ENCODE assay signal across 22 cellular contexts in genomic region chr20:46484954-46485353, GRCh38. TPM values are rescaled to one million over a fixed set of nuclear protein-coding genes. Genes with fewer than 3 reads are reported as not detected.
"Had no signal": no experiment of that assay in that cellular context is flagged by ENCODE, and none has a peak within 500 bp of the region (broad histone marks: within the 10 kb centered on the region; RNA-seq: fewer than 3 reads in every experiment).

No MANE protein-coding gene starts in this region.

- H3K9me3 Mint-ChIP-seq: memory B cell; naive thymus-derived CD4-positive, alpha-beta T cell; nephron progenitor cell; stimulated activated naive B cell treated with anti-CD40 and anti-IgM and Interleukin-4, amounts not matched to agents 10 μg/mL and 1 μg/mL and 100 μg/mL, for 72 hours; stimulated activated naive CD8-positive, alpha-beta T cell treated with anti-CD3 and anti-CD28 coated beads, Interleukin-15, amount 100 ng/mL, for 72 hours had no signal

- H3K36me3 Mint-ChIP-seq: memory B cell; naive thymus-derived CD4-positive, alpha-beta T cell; stimulated activated naive B cell treated with anti-CD40 and anti-IgM and Interleukin-4, amounts not matched to agents 10 μg/mL and 1 μg/mL and 100 μg/mL, for 72 hours had no signal

- DNase-seq: effector memory CD4-positive, alpha-beta T cell; gastrocnemius medialis; heart right ventricle; hypothalamus; kidney; left cardiac atrium; left ventricle myocardium inferior; lower lobe of right lung; naive thymus-derived CD4-positive, alpha-beta T cell; nephron progenitor cell; posterior cingulate gyrus; sigmoid colon; stimulated activated CD4-positive, alpha-beta T cell treated with anti-CD3 and anti-CD28 coated beads, Interleukin-2, amount 100 ng/mL, for 24 hours; stimulated activated CD4-positive, alpha-beta T cell treated with anti-CD3 and anti-CD28 coated beads, Interleukin-4, amount 100 ng/mL, for 4 hours; stimulated activated naive B cell treated with anti-CD40 and anti-IgM and Interleukin-4, amounts not matched to agents 10 μg/mL and 1 μg/mL and 100 μg/mL, for 72 hours; stimulated activated naive CD8-positive, alpha-beta T cell treated with anti-CD3 and anti-CD28 coated beads, Interleukin-15, amount 100 ng/mL, for 72 hours; testis; transverse colon had no signal

- H3K9me3 ChIP-seq: gastrocnemius medialis, heart right ventricle, left ventricle myocardium inferior, lower lobe of right lung, right atrium auricular region, sigmoid colon, testis, transverse colon had no signal

- H3K4me1 ChIP-seq: gastrocnemius medialis, heart right ventricle, left ventricle myocardium inferior, lower lobe of right lung, right atrium auricular region, sigmoid colon, testis, transverse colon had no signal

- ATAC-seq: esophagus mucosa; gastrocnemius medialis; heart right ventricle; left cardiac atrium; lower lobe of right lung; naive thymus-derived CD4-positive, alpha-beta T cell; stimulated activated naive B cell treated with anti-CD40 and anti-IgM and Interleukin-4, amounts not matched to agents 10 μg/mL and 1 μg/mL and 100 μg/mL, for 72 hours; stimulated activated naive CD8-positive, alpha-beta T cell treated with anti-CD3 and anti-CD28 coated beads, Interleukin-15, amount 100 ng/mL, for 72 hours had no signal

- H3K4me3 ChIP-seq: gastrocnemius medialis, heart right ventricle, left ventricle myocardium inferior, lower lobe of right lung, right atrium auricular region, sigmoid colon, skin epidermis, testis, transverse colon had no signal

- H3K27me3 ChIP-seq: right atrium auricular region, testis had no signal

- H3K4me1 Mint-ChIP-seq: stimulated activated naive CD8-positive, alpha-beta T cell treated with anti-CD3 and anti-CD28 coated beads, Interleukin-15, amount 100 ng/mL, for 72 hours had no signal

- H3K27ac ChIP-seq: gastrocnemius medialis, heart right ventricle, left ventricle myocardium inferior, lower lobe of right lung, right atrium auricular region, sigmoid colon, skin epidermis, testis, transverse colon had no signal

- H3K27ac Mint-ChIP-seq: memory B cell; naive thymus-derived CD4-positive, alpha-beta T cell; nephron progenitor cell; stimulated activated naive B cell treated with anti-CD40 and anti-IgM and Interleukin-4, amounts not matched to agents 10 μg/mL and 1 μg/mL and 100 μg/mL, for 72 hours; stimulated activated naive CD8-positive, alpha-beta T cell treated with anti-CD3 and anti-CD28 coated beads, Interleukin-15, amount 100 ng/mL, for 72 hours had no signal

- H3K36me3 ChIP-seq: gastrocnemius medialis, heart right ventricle, left ventricle myocardium inferior, lower lobe of right lung, right atrium auricular region, sigmoid colon, transverse colon had no signal

- H3K4me3 Mint-ChIP-seq: memory B cell; naive thymus-derived CD4-positive, alpha-beta T cell; nephron progenitor cell; stimulated activated naive B cell treated with anti-CD40 and anti-IgM and Interleukin-4, amounts not matched to agents 10 μg/mL and 1 μg/mL and 100 μg/mL, for 72 hours; stimulated activated naive CD8-positive, alpha-beta T cell treated with anti-CD3 and anti-CD28 coated beads, Interleukin-15, amount 100 ng/mL, for 72 hours had no signal

RNA-seq across cellular contexts. Expression of gene ZNF334, which starts 28.4 kb away (rescaled TPM):
- polyA plus RNA-seq: naive thymus-derived CD4-positive, alpha-beta T cell had no signal
